In the genomic region with DNA sequence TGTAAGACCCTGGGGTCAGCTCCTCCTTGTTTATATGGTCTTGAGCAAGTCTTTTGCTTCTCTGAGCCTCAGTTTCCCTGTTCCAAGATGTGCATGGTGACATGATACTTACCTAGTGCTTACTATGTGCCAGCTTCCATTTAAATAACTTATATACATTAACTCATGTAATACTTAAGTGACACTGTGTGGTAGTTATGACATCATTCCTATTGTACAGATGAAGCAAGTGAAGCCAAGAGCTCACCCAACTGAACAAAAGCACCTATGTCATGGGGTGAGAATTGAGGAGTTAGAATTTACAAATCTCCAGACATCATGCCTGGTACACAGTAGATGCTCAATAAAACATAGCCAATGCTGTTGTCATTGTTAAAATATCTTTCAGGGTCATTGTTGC, we compare ENCODE assay signal across 3 cellular contexts.
TF ChIP-seq lines count a peak whose summit lies in the region.

No MANE protein-coding gene starts in this region.

TF ChIP-seq in HepG2, 621 proteins besides CTCF, POLR2A, EP300 and RAD21:
- TF ChIP-seq CREB1 (IDR thresholded peaks at IDR 0.05) (peak; percentile 29; the same call in 1 of the 2 replicates), CREB1 (CRISPR knock-in tag; IDR thresholded peaks at IDR 0.05) (no peak), DRAP1 (CRISPR knock-in tag; IDR thresholded peaks at IDR 0.05) (no peak), ATF7 (IDR thresholded peaks at IDR 0.05) (peak; percentile 82), ATF7 (CRISPR knock-in tag; IDR thresholded peaks at IDR 0.05) (no peak)
- TF ChIP-seq, protein P1, sequence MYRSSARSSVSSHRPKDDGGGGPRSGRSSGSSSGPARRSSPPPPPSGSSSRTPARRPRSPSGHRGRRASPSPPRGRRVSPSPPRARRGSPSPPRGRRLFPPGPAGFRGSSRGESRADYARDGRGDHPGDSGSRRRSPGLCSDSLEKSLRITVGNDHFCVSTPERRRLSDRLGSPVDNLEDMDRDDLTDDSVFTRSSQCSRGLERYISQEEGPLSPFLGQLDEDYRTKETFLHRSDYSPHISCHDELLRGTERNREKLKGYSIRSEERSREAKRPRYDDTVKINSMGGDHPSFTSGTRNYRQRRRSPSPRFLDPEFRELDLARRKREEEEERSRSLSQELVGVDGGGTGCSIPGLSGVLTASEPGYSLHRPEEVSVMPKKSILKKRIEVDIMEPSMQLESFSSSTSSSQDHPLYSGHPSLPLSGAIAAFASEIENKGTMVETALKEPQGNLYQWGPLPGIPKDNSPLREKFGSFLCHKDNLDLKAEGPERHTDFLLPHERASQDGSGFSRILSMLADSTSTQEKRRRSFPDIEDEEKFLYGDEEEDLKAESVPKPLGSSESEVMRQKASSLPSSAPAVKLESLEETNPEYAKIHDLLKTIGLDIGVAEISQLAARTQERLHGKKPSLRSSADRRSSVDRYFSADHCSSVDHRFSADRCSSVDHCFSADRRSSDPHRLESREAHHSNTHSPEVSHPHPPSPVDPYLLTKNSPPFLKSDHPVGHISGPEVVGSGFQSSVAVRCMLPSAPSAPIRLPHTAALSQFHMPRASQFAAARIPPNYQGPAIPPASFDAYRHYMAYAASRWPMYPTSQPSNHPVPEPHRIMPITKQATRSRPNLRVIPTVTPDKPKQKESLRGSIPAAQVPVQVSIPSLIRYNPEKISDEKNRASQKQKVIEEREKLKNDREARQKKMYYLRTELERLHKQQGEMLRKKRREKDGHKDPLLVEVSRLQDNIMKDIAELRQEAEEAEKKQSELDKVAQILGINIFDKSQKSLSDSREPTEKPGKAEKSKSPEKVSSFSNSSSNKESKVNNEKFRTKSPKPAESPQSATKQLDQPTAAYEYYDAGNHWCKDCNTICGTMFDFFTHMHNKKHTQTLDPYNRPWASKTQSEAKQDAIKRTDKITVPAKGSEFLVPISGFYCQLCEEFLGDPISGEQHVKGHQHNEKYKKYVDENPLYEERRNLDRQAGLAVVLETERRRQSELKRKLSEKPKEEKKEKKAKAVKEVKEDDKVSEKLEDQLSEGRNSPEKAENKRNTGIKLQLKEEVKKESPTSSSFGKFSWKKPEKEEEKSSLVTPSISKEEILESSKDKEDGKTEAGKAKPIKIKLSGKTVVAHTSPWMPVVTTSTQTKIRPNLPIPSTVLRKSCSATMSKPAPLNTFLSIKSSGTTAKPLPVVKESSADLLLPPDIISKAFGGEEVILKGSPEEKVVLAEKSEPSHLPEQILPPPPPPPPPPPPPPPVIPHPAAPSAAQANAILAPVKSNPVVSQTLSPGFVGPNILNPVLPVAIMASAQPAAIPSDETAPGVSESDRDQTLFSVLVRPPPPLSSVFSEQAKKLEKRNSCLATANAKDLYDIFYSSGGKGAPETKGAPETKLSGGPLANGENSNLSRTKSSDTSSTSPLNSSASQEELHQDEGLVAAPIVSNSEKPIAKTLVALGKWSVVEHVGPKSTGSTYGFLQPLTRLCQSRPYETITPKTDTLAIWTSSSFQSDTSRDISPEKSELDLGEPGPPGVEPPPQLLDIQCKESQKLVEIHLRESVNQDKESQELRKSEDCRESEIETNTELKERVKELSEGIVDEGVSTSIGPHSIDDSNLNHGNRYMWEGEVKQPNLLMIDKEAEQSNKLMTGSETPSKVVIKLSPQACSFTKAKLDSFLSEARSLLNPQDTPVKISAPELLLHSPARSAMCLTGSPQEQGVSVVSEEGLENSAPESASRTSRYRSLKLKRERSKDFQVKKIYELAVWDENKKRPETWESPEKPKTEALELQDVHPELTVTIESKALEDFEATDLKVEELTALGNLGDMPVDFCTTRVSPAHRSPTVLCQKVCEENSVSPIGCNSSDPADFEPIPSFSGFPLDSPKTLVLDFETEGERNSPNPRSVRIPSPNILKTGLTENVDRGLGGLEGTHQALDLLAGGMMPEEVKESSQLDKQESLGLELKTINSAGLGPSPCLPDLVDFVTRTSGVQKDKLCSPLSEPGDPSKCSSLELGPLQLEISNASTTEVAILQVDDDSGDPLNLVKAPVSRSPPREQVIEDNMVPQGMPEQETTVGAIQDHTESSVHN (CRISPR knock-in tag; IDR thresholded peaks at IDR 0.05) = no peak

TF ChIP-seq in HEK293, 187 proteins besides CTCF, POLR2A, EP300 and RAD21:
- TF ChIP-seq, protein P2, sequence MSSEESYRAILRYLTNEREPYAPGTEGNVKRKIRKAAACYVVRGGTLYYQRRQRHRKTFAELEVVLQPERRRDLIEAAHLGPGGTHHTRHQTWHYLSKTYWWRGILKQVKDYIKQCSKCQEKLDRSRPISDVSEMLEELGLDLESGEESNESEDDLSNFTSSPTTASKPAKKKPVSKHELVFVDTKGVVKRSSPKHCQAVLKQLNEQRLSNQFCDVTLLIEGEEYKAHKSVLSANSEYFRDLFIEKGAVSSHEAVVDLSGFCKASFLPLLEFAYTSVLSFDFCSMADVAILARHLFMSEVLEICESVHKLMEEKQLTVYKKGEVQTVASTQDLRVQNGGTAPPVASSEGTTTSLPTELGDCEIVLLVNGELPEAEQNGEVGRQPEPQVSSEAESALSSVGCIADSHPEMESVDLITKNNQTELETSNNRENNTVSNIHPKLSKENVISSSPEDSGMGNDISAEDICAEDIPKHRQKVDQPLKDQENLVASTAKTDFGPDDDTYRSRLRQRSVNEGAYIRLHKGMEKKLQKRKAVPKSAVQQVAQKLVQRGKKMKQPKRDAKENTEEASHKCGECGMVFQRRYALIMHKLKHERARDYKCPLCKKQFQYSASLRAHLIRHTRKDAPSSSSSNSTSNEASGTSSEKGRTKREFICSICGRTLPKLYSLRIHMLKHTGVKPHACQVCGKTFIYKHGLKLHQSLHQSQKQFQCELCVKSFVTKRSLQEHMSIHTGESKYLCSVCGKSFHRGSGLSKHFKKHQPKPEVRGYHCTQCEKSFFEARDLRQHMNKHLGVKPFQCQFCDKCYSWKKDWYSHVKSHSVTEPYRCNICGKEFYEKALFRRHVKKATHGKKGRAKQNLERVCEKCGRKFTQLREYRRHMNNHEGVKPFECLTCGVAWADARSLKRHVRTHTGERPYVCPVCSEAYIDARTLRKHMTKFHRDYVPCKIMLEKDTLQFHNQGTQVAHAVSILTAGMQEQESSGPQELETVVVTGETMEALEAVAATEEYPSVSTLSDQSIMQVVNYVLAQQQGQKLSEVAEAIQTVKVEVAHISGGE (tag by site-specific recombination; conservative IDR thresholded peaks at IDR 0.05; ENCODE audit: low read depth) = no peak
- TF ChIP-seq ZNF664 (tag by site-specific recombination; IDR thresholded peaks at IDR 0.05) = 0 out of 2 replicates have a peak, but pooled peaks have one; percentile 31
- TF ChIP-seq, protein P3, sequence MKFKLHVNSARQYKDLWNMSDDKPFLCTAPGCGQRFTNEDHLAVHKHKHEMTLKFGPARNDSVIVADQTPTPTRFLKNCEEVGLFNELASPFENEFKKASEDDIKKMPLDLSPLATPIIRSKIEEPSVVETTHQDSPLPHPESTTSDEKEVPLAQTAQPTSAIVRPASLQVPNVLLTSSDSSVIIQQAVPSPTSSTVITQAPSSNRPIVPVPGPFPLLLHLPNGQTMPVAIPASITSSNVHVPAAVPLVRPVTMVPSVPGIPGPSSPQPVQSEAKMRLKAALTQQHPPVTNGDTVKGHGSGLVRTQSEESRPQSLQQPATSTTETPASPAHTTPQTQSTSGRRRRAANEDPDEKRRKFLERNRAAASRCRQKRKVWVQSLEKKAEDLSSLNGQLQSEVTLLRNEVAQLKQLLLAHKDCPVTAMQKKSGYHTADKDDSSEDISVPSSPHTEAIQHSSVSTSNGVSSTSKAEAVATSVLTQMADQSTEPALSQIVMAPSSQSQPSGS (tag by site-specific recombination; IDR thresholded peaks at IDR 0.05; ENCODE audit: low read depth) = peak; percentile 71

TF ChIP-seq in K562, 482 proteins besides CTCF, POLR2A, EP300 and RAD21:
- no peak for TF ChIP-seq ZBTB1 (CRISPR knock-in tag; IDR thresholded peaks at IDR 0.05; ENCODE audit: borderline replicate concordance, low read depth)
- TF ChIP-seq ATF3 (IDR thresholded peaks at IDR 0.05) = peak; percentile 15; the same call in 1 of the 2 replicates
- TF ChIP-seq ATF3 (CRISPR knock-in tag; conservative IDR thresholded peaks at IDR 0.05) = no peak
- no peak for TF ChIP-seq ZBTB26 (CRISPR knock-in tag; IDR thresholded peaks at IDR 0.05)
